Comparison of ENCODE assay signal across 10 cellular contexts in genomic region chr7:7051221-7051877, GRCh38.
DNase-seq lines count a peak whose midpoint lies in the region; ATAC-seq lines count a peak whose summit lies in the region.
"Had no signal": no experiment of that assay in that cellular context is flagged by ENCODE, and none has a peak within 500 bp of the region (broad histone marks: within the 10 kb centered on the region; RNA-seq: fewer than 3 reads in every experiment).

No MANE protein-coding gene starts in this region.

- no peaks in the 10 kb centered on the region for H3K27me3 ChIP-seq in HAP-1 (ENCODE audit: low read depth)

- H3K36me3 Mint-ChIP-seq in naive B cell: peaks cover 5 to 17% of the 10 kb centered on the region in 2 donors
- no peaks in the 10 kb centered on the region for H3K36me3 Mint-ChIP-seq in activated T-cell treated with anti-CD3 and anti-CD28 coated beads, Interleukin-2, amount 50 U/mL, for 4 hours (ENCODE audit: insufficient read depth)

- H3K4me1 Mint-ChIP-seq in naive B cell: peaks cover 7 to 8% (median 8%) of the 10 kb centered on the region in 3 donors
- no peaks in the 10 kb centered on the region for H3K4me1 Mint-ChIP-seq in activated T-cell treated with anti-CD3 and anti-CD28 coated beads, Interleukin-2, amount 50 U/mL, for 4 hours (ENCODE audit: low read depth)

- in situ Hi-C loops in HAP-1 (cut with MboI; ENCODE audit: low sequenced_read_pairs): no loop called here

- H3K9me3 Mint-ChIP-seq in naive B cell: peaks cover 0 to 12% (median 5%) of the 10 kb centered on the region in 7 donors
- H3K9me3 Mint-ChIP-seq in activated T-cell treated with anti-CD3 and anti-CD28 coated beads, Interleukin-2, amount 50 U/mL, for 4 hours: peaks cover 10% of the 10 kb centered on the region

- no peak overlapping the region for H3K4me3 ChIP-seq in HAP-1

- H3K4me3 Mint-ChIP-seq in naive B cell: peak overlapping the region in 1 of 8 donors; percentile 21
- no peak overlapping the region for H3K4me3 Mint-ChIP-seq in activated T-cell treated with anti-CD3 and anti-CD28 coated beads, Interleukin-2, amount 50 U/mL, for 4 hours

- H3K27ac Mint-ChIP-seq in naive B cell: peak overlapping the region in 5 of 6 donors; percentile 0 to 91 (median 54)

- ATAC-seq in GM18502 (IDR thresholded peaks at IDR 0.05; ENCODE audit: poor library complexity, unreplicated experiment) (peak; percentile 71), HG02884 (IDR thresholded peaks at IDR 0.05; ENCODE audit: unreplicated experiment) (peak; percentile 82), naive B cell (ENCODE audit: low read depth in 2 of 2) (peak; percentile 87 to 90)
- no peak for ATAC-seq in activated T-cell treated with anti-CD3 and anti-CD28 coated beads, Interleukin-2, amount 50 U/mL, for 4 hours

- no peaks in the 10 kb centered on the region for H3K36me3 ChIP-seq in HAP-1 (replicated peaks)

- H3K4me1 ChIP-seq in HAP-1: no peaks in the 10 kb centered on the region

- peak; percentile 9 for DNase-seq in RPMI7951 (ENCODE audit: low read depth)
- DNase-seq in naive B cell: peak; percentile 3
- DNase-seq in activated T-cell treated with anti-CD3 and anti-CD28 coated beads, Interleukin-2, amount 50 U/mL, for 4 hours: no peak
- no peak for DNase-seq in activated CD4-positive, alpha-beta T cell treated with anti-CD3 and anti-CD28 coated beads for 4 hours
- DNase-seq in HuH-7 (ENCODE audit: low spot score): no peak
- DNase-seq in HAP-1 (ENCODE audit: low spot score in 2 of 2): no peak
- DNase-seq: effector memory CD4-positive, alpha-beta T cell; NCI-H1092 treated with DMSO at 0.1 percent for 48 hours had no signal

- peaks cover 0 to 3% (median 3%) of the 10 kb centered on the region in 3 donors for H3K27me3 Mint-ChIP-seq in naive B cell
- H3K27me3 Mint-ChIP-seq in activated T-cell treated with anti-CD3 and anti-CD28 coated beads, Interleukin-2, amount 50 U/mL, for 4 hours (ENCODE audit: low read depth): peaks cover 3% of the 10 kb centered on the region

- H3K9me3 ChIP-seq in HAP-1: no peaks in the 10 kb centered on the region

Comparison
In these comparisons a context has a peak if more than half of its experiments do, and no peak if none do; other contexts are left out.
1. ATAC-seq: peak in GM18502 (single experiment), HG02884 (single experiment) and naive B cell (2 of 2); none in activated T-cell treated with anti-CD3 and anti-CD28 coated beads, Interleukin-2, amount 50 U/mL, for 4 hours (0 of 2).
2. DNase-seq: peak in RPMI7951 (single experiment) and naive B cell (single experiment); none in activated T-cell treated with anti-CD3 and anti-CD28 coated beads, Interleukin-2, amount 50 U/mL, for 4 hours (single experiment), activated CD4-positive, alpha-beta T cell treated with anti-CD3 and anti-CD28 coated beads for 4 hours (0 of 2), HuH-7 (single experiment) and HAP-1 (0 of 2).